Comparison of ENCODE assay signal across 9 cellular contexts in genomic region chr21:29376556-29376955, GRCh38.
DNase-seq lines count a peak whose midpoint lies in the region; ATAC-seq, FAIRE-seq and TF ChIP-seq lines count a peak whose summit lies in the region.
"Had no signal": no experiment of that assay in that cellular context is flagged by ENCODE, and none has a peak within 500 bp of the region (broad histone marks: within the 10 kb centered on the region; RNA-seq: fewer than 3 reads in every experiment).

No MANE protein-coding gene starts in this region.

- 54% methylated on average over 3 of the region's 3 CpGs for WGBS in A549 (ENCODE audit: missing lambda C conversion rate)

- CTCF ChIA-PET in A549 (lab: Yijun Ruan, JAX) (interaction anchor here (0.6 to 1.5 kb wide), 7 partner anchors 9 to 296 kb away, joined by 3 to 5 read pairs (median 3); no protein-coding TSS in a partner anchor), OCI-LY7 (lab: Charles Lee; ENCODE audit: unreplicated experiment) (interaction anchor here (0.7 to 1.1 kb wide), 3 partner anchors 75 to 287 kb away, joined by 3 read pairs; no protein-coding TSS in a partner anchor)

- peaks cover 3% of the 10 kb centered on the region for H3K36me3 Mint-ChIP-seq in activated T-helper 1 cell treated with anti-CD3 and anti-CD28 coated beads, Interleukin-12 subunit alpha, Interleukin-12 subunit beta, Interleukin-2, Interleukin-4 antibody, amounts not matched to agents 30 ng/mL and 10 ng/mL and 1 ng/mL, durations not matched to agents 14 hours and 24 hours and 36 hours (ENCODE audit: low read depth)

- H2AFZ ChIP-seq in OCI-LY7 (ENCODE audit: low read length): no peak overlapping the region

- no peak for TF ChIP-seq EP300 in A549 (IDR thresholded peaks at IDR 0.05)

- H3K4me1 Mint-ChIP-seq in activated T-helper 1 cell treated with anti-CD3 and anti-CD28 coated beads, Interleukin-12 subunit alpha, Interleukin-12 subunit beta, Interleukin-2, Interleukin-4 antibody, amounts not matched to agents 30 ng/mL and 10 ng/mL and 1 ng/mL, durations not matched to agents 14 hours and 24 hours and 36 hours (ENCODE audit: low read depth): peaks cover 21% of the 10 kb centered on the region

- H3K9me2 ChIP-seq in OCI-LY7 (ENCODE audit: insufficient read depth, low read length): no peaks in the 10 kb centered on the region

- no peak overlapping the region for H3K4me2 ChIP-seq in A549
- no peak overlapping the region for H3K4me2 ChIP-seq in OCI-LY7 (ENCODE audit: low read length)

- no peak overlapping the region for H3K4me3 Mint-ChIP-seq in activated T-helper 1 cell treated with anti-CD3 and anti-CD28 coated beads, Interleukin-12 subunit alpha, Interleukin-12 subunit beta, Interleukin-2, Interleukin-4 antibody, amounts not matched to agents 30 ng/mL and 10 ng/mL and 1 ng/mL, durations not matched to agents 14 hours and 24 hours and 36 hours

- peak; percentile 8 to 42 for DNase-seq in A549 (ENCODE audit: low read depth in 1 of 2, low spot score in 1 of 2)
- peak; percentile 81 for DNase-seq in GM12865 (ENCODE audit: low read depth)
- peak; percentile 69 for DNase-seq in OCI-LY7 (ENCODE audit: low spot score)
- peak; percentile 25 for DNase-seq in activated T-helper 1 cell treated with anti-CD3 and anti-CD28 coated beads, Interleukin-12 subunit alpha, Interleukin-12 subunit beta, Interleukin-2, Interleukin-4 antibody, amounts not matched to agents 30 ng/mL and 10 ng/mL and 1 ng/mL, durations not matched to agents 14 hours and 24 hours and 36 hours (ENCODE audit: low spot score)
- no peak for DNase-seq in right atrium auricular region (ENCODE audit: low spot score)
- DNase-seq in stimulated activated CD4-positive, alpha-beta T cell treated with anti-CD3 and anti-CD28 coated beads, Interleukin-4, amount 100 ng/mL, for 1 hour: peak; percentile 51
- no peak for DNase-seq in NCI-H187 (lab: John Stamatoyannopoulos, UW)

- H3K4me3 ChIP-seq in A549: no peak overlapping the region
- no peak overlapping the region for H3K4me3 ChIP-seq in GM12865 (ENCODE audit: low read depth, low read length)
- H3K4me3 ChIP-seq in OCI-LY7 (ENCODE audit: low read depth, low read length, poor library complexity, severe bottlenecking): no peak overlapping the region
- no peak overlapping the region for H3K4me3 ChIP-seq in right atrium auricular region

- BruUV-seq in OCI-LY7 (replicated peaks; lab: Mats Ljungman, UMichigan): no TSS peak

- H3K4me1 ChIP-seq in A549 (0 out of 3 replicates have a peak, but pooled peaks cover 2% of the 10 kb centered on the region), OCI-LY7 (ENCODE audit: insufficient read depth, low read length, poor library complexity, severe bottlenecking) (no peaks in the 10 kb centered on the region), right atrium auricular region (no peaks in the 10 kb centered on the region)

- no peaks in the 10 kb centered on the region for H3K27me3 ChIP-seq in right atrium auricular region
- H3K27me3 ChIP-seq: neutrophil had no signal

- H4K20me1 ChIP-seq in OCI-LY7 (ENCODE audit: insufficient read depth, low read length): no peaks in the 10 kb centered on the region

- TF ChIP-seq POLR2A in A549 (IDR thresholded peaks at IDR 0.05; ENCODE audit: low read length): no peak

- no peaks in the 10 kb centered on the region for H3K79me2 ChIP-seq in OCI-LY7 (ENCODE audit: insufficient read depth, low read depth, low read length)

- TF ChIP-seq CTCF in A549 (IDR thresholded peaks at IDR 0.05): peak; percentile 17; the same call in 1 of the 3 replicates
- peak; percentile 67 for TF ChIP-seq CTCF in GM12865 (IDR thresholded peaks at IDR 0.05; ENCODE audit: insufficient read depth, low read depth, low read length, missing control alignments)
- peak; percentile 78 for TF ChIP-seq CTCF in OCI-LY7 (conservative IDR thresholded peaks at IDR 0.05; ENCODE audit: low read length)
- TF ChIP-seq CTCF in right atrium auricular region (IDR thresholded peaks at IDR 0.05): peak; percentile 21 to 50

- intact Hi-C loops in OCI-LY7 (cut with micrococcal nuclease; ENCODE audit: unreplicated experiment): loop anchor here (10.0 kb wide), 2 partner anchors 142 to 468 kb away; no protein-coding TSS in a partner anchor
- intact Hi-C loops in activated T-helper 1 cell treated with anti-CD3 and anti-CD28 coated beads, Interleukin-12 subunit alpha, Interleukin-12 subunit beta, Interleukin-2, Interleukin-4 antibody, amounts not matched to agents 30 ng/mL and 10 ng/mL and 1 ng/mL, durations not matched to agents 14 hours and 24 hours and 36 hours (cut with micrococcal nuclease): loop anchor here (1.0 kb wide), 1 partner anchor 286 kb away; no protein-coding TSS in a partner anchor

- H3K27ac ChIP-seq in A549 (no peak overlapping the region), OCI-LY7 (ENCODE audit: low read depth, low read length, poor library complexity, severe bottlenecking) (no peak overlapping the region), right atrium auricular region (no peak overlapping the region)
- H3K27ac ChIP-seq: neutrophil had no signal

- ATAC-seq in A549 (peak; percentile 82 to 88), HG02678 (IDR thresholded peaks at IDR 0.05; ENCODE audit: unreplicated experiment) (peak; percentile 70)

- no peak overlapping the region for H3K27ac Mint-ChIP-seq in activated T-helper 1 cell treated with anti-CD3 and anti-CD28 coated beads, Interleukin-12 subunit alpha, Interleukin-12 subunit beta, Interleukin-2, Interleukin-4 antibody, amounts not matched to agents 30 ng/mL and 10 ng/mL and 1 ng/mL, durations not matched to agents 14 hours and 24 hours and 36 hours

- no peaks in the 10 kb centered on the region for H3K9me3 Mint-ChIP-seq in activated T-helper 1 cell treated with anti-CD3 and anti-CD28 coated beads, Interleukin-12 subunit alpha, Interleukin-12 subunit beta, Interleukin-2, Interleukin-4 antibody, amounts not matched to agents 30 ng/mL and 10 ng/mL and 1 ng/mL, durations not matched to agents 14 hours and 24 hours and 36 hours

- H3K9me3 ChIP-seq in A549 (no peaks in the 10 kb centered on the region), OCI-LY7 (ENCODE audit: low read length) (no peaks in the 10 kb centered on the region), right atrium auricular region (no peaks in the 10 kb centered on the region)
- H3K9me3 ChIP-seq: neutrophil had no signal

- H3K36me3 ChIP-seq in OCI-LY7 (ENCODE audit: insufficient read depth, low read length) (0 out of 2 replicates have a peak, but pooled peaks cover 4% of the 10 kb centered on the region), right atrium auricular region (no peaks in the 10 kb centered on the region)

- no peaks in the 10 kb centered on the region for H3K27me3 Mint-ChIP-seq in activated T-helper 1 cell treated with anti-CD3 and anti-CD28 coated beads, Interleukin-12 subunit alpha, Interleukin-12 subunit beta, Interleukin-2, Interleukin-4 antibody, amounts not matched to agents 30 ng/mL and 10 ng/mL and 1 ng/mL, durations not matched to agents 14 hours and 24 hours and 36 hours (ENCODE audit: insufficient read depth)

- FAIRE-seq in A549 (lab: Jason Lieb, UNC): no peak

- POLR2A ChIA-PET in A549 (lab: Yijun Ruan, JAX): no interaction called here
- POLR2A ChIA-PET in OCI-LY7 (lab: Charles Lee): interaction anchor here (0.5 to 1.4 kb wide), 2 partner anchors 209 to 289 kb away, joined by 3 to 4 read pairs; no protein-coding TSS in a partner anchor

- TF ChIP-seq RAD21 in A549 (conservative IDR thresholded peaks at IDR 0.05 in 1 of 2, IDR thresholded peaks at IDR 0.05 in 1 of 2): peak in 1 of 2 experiments; percentile 45; a peak in 2 of 5 replicates

TF ChIP-seq in A549, 52 proteins besides CTCF, POLR2A, EP300 and RAD21:
- TF ChIP-seq HES2 (IDR thresholded peaks at IDR 0.05) (no peak), SMC3 (IDR thresholded peaks at IDR 0.05) (0 out of 3 replicates have a peak, but pooled peaks have one; percentile 11)

Comparison
In these comparisons a context has a peak if more than half of its experiments do, and no peak if none do; other contexts are left out.
1. DNase-seq: peak in A549 (2 of 2), GM12865 (single experiment), OCI-LY7 (single experiment), activated T-helper 1 cell treated with anti-CD3 and anti-CD28 coated beads, Interleukin-12 subunit alpha, Interleukin-12 subunit beta, Interleukin-2, Interleukin-4 antibody, amounts not matched to agents 30 ng/mL and 10 ng/mL and 1 ng/mL, durations not matched to agents 14 hours and 24 hours and 36 hours (single experiment) and stimulated activated CD4-positive, alpha-beta T cell treated with anti-CD3 and anti-CD28 coated beads, Interleukin-4, amount 100 ng/mL, for 1 hour (single experiment); none in right atrium auricular region (single experiment) and NCI-H187 (0 of 2).
2. CTCF ChIP-seq: peak in every context shown above with its lines; median percentile 78 in OCI-LY7; 67 in GM12865; 36 in right atrium auricular region; 17 in A549.